9 cellular contexts compared by ENCODE assay signal in the genomic region with DNA sequence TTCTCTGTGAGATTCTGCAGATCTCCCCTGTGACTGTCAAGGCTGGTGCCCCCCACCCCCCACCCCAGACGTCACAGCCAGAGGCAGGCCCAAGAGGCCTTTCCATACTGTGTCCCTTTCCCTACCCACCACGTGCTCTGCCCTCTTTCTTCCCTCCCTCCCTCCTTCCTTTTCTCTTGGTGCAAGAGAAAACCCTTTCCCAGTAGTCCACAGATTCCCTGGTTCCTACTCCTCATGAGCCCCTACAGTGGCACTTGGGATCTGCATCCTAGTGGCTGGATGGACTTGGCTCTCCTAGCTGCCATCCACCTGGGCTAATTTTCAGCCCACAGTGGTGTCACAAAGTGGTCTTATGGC. TPM values are rescaled to one million over a fixed set of nuclear protein-coding genes. Genes with fewer than 3 reads are reported as not detected.
DNase-seq lines count a peak whose midpoint lies in the region; ATAC-seq lines count a peak whose summit lies in the region.
"Had no signal": no experiment of that assay in that cellular context is flagged by ENCODE, and none has a peak within 500 bp of the region (broad histone marks: within the 10 kb centered on the region; RNA-seq: fewer than 3 reads in every experiment).

No MANE protein-coding gene starts in this region.

- H3K4me3 ChIP-seq in Karpas-422 (ENCODE audit: low read length) (peak overlapping the region; percentile 39; the same call in 1 of the 2 replicates), MG63 (no peak overlapping the region)

- H3K4me1 ChIP-seq in Karpas-422 (ENCODE audit: low read length), result peaks cover 96% of the 10 kb centered on the region

- no peaks in the 10 kb centered on the region for H3K9me3 ChIP-seq in Karpas-422 (ENCODE audit: low read length)
- no peaks in the 10 kb centered on the region for H3K9me3 ChIP-seq in MG63

- H3K27me3 ChIP-seq in Karpas-422 (ENCODE audit: low read length), result no peaks in the 10 kb centered on the region
- H3K27me3 ChIP-seq in MG63, result no peaks in the 10 kb centered on the region

- H4K20me1 ChIP-seq in Karpas-422 (ENCODE audit: insufficient read depth, low read depth, low read length), result peaks cover 10% of the 10 kb centered on the region; the same call in 1 of the 2 replicates

- peak overlapping the region; percentile 60 for H3K9ac ChIP-seq in Karpas-422 (ENCODE audit: low read length)

- no peaks in the 10 kb centered on the region for H3K36me3 ChIP-seq in Karpas-422 (ENCODE audit: insufficient read depth, low read length)
- no peaks in the 10 kb centered on the region for H3K36me3 ChIP-seq in MG63

- peaks cover 87% of the 10 kb centered on the region for H3K79me2 ChIP-seq in Karpas-422 (ENCODE audit: low read length)

- ATAC-seq in HG02588 (IDR thresholded peaks at IDR 0.05; ENCODE audit: unreplicated experiment), result no peak

- peak; percentile 28 for DNase-seq in DMS53 (lab: John Stamatoyannopoulos, UW)
- DNase-seq in DMS53 treated with DMSO at 0.1 percent for 48 hours (lab: John Stamatoyannopoulos, UW; ENCODE audit: unreplicated experiment), result no peak
- no peak for DNase-seq in Karpas-422
- DNase-seq in posterior vena cava (ENCODE audit: low spot score), result peak; percentile 20
- no peak for DNase-seq in HCEC 1CT
- DNase-seq in MG63, result no peak
- DNase-seq: 8988T had no signal

- intact Hi-C loops in posterior vena cava (cut with DNase I), result loop anchor here in 1 of 2 donors (10.0 kb wide), 1 partner anchor 123 kb away; no protein-coding TSS in a partner anchor

- H3K4me2 ChIP-seq in Karpas-422 (ENCODE audit: low read depth, low read length, poor library complexity, severe bottlenecking), result peak overlapping the region; percentile 70

- H3K27ac ChIP-seq in Karpas-422 (ENCODE audit: low read length) (peak overlapping the region; percentile 93), cingulate gyrus (ENCODE audit: low read depth, low read length) (peak overlapping the region; percentile 75)

- H2AFZ ChIP-seq in Karpas-422 (ENCODE audit: low read length), result no peak overlapping the region; the same call in 1 of the 2 replicates

- no peaks in the 10 kb centered on the region for H3K9me2 ChIP-seq in Karpas-422 (replicated peaks; ENCODE audit: insufficient read depth, low read length)

RNA-seq across cellular contexts. Expression of a gene that starts 35.1 kb away (rescaled TPM):
- total RNA-seq in Karpas-422 (2014; rRNA removed; shearing (Covaris generic); ENCODE audit: low replicate concordance), result 32.9 and 38.8 TPM in 2 replicates
- 10 to 100 TPM; 49.6 to 97.8 TPM for total RNA-seq in posterior vena cava
- total RNA-seq in MG63 (2014; rRNA removed; shearing (Covaris generic); ENCODE audit: low replicate concordance), result 39.1 and 47.2 TPM in 2 replicates

Comparison
In these comparisons a context has a peak if more than half of its experiments do, and no peak if none do; other contexts are left out.
1. DNase-seq: peak in DMS53 (single experiment) and posterior vena cava (single experiment); none in DMS53 treated with DMSO at 0.1 percent for 48 hours (single experiment), Karpas-422 (single experiment), HCEC 1CT (single experiment) and MG63 (single experiment).